Comparison of ENCODE assay signal across 1 cellular context in the genomic region with DNA sequence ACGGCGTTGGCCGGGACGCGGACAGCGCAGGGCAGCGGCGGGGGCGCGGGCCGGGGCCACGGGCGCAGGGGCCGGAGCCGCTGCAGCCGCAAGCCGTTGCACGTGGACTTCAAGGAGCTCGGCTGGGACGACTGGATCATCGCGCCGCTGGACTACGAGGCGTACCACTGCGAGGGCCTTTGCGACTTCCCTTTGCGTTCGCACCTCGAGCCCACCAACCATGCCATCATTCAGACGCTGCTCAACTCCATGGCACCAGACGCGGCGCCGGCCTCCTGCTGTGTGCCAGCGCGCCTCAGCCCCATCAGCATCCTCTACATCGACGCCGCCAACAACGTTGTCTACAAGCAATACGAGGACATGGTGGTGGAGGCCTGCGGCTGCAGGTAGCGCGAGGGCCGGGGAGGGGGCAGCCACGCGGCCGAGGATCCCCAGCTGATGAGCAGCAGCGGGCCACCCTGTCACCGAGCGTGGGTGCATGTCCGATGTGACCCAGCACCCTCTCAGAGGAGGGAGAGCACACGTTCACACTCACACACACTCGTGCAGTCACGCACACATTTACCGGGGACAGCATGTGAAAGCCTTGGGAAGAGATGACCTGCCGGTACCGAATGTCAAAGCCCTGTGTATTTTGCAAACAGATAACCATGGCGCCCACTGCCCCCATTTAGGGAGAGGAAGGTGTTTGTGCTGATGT.
TF ChIP-seq lines count a peak whose summit lies in the region.

No MANE protein-coding gene starts in this region.

TF ChIP-seq in A549, 52 proteins besides CTCF, POLR2A, EP300 and RAD21:
- TF ChIP-seq HDAC2 (IDR thresholded peaks at IDR 0.05) (no peak), TFCP2L1 (CRISPR knock-in tag; IDR thresholded peaks at IDR 0.05) (no peak), ZSCAN20 (CRISPR knock-in tag; IDR thresholded peaks at IDR 0.05) (no peak), MAFK (IDR thresholded peaks at IDR 0.05; ENCODE audit: partially characterized antibody) (peak; percentile 78), ZC3H11A (IDR thresholded peaks at IDR 0.05) (no peak), EHF (CRISPR knock-in tag; IDR thresholded peaks at IDR 0.05) (no peak)
